Comparison of ENCODE assay signal across 29 cellular contexts in genomic region chr21:39529026-39529425, GRCh38.
A peak's percentile ranks its signal among the peaks of the same experiment; 100 is the strongest.
DNase-seq lines count a peak whose midpoint lies in the region; TF ChIP-seq lines count a peak whose summit lies in the region.
"Had no signal": no experiment of that assay in that cellular context is flagged by ENCODE, and none has a peak within 500 bp of the region (broad histone marks: within the 10 kb centered on the region; RNA-seq: fewer than 3 reads in every experiment).

No MANE protein-coding gene starts in this region.

- no peak overlapping the region for H3K4me2 ChIP-seq in neural progenitor cell

- H3K9me3 ChIP-seq in endodermal cell (ENCODE audit: control insufficient read depth, low read length) (no peaks in the 10 kb centered on the region), neural progenitor cell (ENCODE audit: low read depth) (no peaks in the 10 kb centered on the region)
- H3K9me3 ChIP-seq: ovary, transverse colon had no signal

- H3K4me1 Mint-ChIP-seq in endodermal cell (peaks cover 2% of the 10 kb centered on the region), neural progenitor cell (peaks cover 31% of the 10 kb centered on the region)
- H3K4me1 Mint-ChIP-seq: activated naive CD4-positive, alpha-beta T cell treated with anti-CD3 and anti-CD28 coated beads, Interleukin-2, amount 50 U/mL, for 24 hours; CD8-positive, alpha-beta memory T cell; memory B cell had no signal

- H3K36me3 Mint-ChIP-seq in endodermal cell (ENCODE audit: low read depth), result no peaks in the 10 kb centered on the region
- no peaks in the 10 kb centered on the region for H3K36me3 Mint-ChIP-seq in neural progenitor cell
- H3K36me3 Mint-ChIP-seq: activated naive CD4-positive, alpha-beta T cell treated with anti-CD3 and anti-CD28 coated beads, Interleukin-2, amount 50 U/mL, for 24 hours; CD8-positive, alpha-beta memory T cell; memory B cell; naive thymus-derived CD4-positive, alpha-beta T cell had no signal

- H3K27me3 Mint-ChIP-seq in endodermal cell (ENCODE audit: insufficient read depth) (peaks cover 2% of the 10 kb centered on the region), neural progenitor cell (ENCODE audit: insufficient read depth, low read depth) (peaks cover 5% of the 10 kb centered on the region)

- H3K9me3 Mint-ChIP-seq in endodermal cell (peaks cover 3% of the 10 kb centered on the region), neural progenitor cell (no peaks in the 10 kb centered on the region)
- H3K9me3 Mint-ChIP-seq: activated naive CD4-positive, alpha-beta T cell treated with anti-CD3 and anti-CD28 coated beads, Interleukin-2, amount 50 U/mL, for 24 hours; activated T-cell treated with anti-CD3 and anti-CD28 coated beads, Interleukin-2, amount 50 U/mL, for 4 hours; CD8-positive, alpha-beta memory T cell; IgD-negative memory B cell; memory B cell; naive thymus-derived CD4-positive, alpha-beta T cell had no signal

- no peaks in the 10 kb centered on the region for H3K79me2 ChIP-seq in neural progenitor cell (ENCODE audit: low read depth)

- H3F3A ChIP-seq in neural progenitor cell (ENCODE audit: low read depth), result peaks cover 8% of the 10 kb centered on the region

- H3K4me3 ChIP-seq in endodermal cell (ENCODE audit: low read length), result no peak overlapping the region
- H3K4me3 ChIP-seq in neural progenitor cell, result no peak overlapping the region
- H3K4me3 ChIP-seq: ovary, transverse colon had no signal

- H3K4me3 Mint-ChIP-seq in endodermal cell (no peak overlapping the region), neural progenitor cell (no peak overlapping the region)
- H3K4me3 Mint-ChIP-seq: activated naive CD4-positive, alpha-beta T cell treated with anti-CD3 and anti-CD28 coated beads, Interleukin-2, amount 50 U/mL, for 24 hours; activated T-cell treated with anti-CD3 and anti-CD28 coated beads, Interleukin-2, amount 50 U/mL, for 4 hours; IgD-negative memory B cell; memory B cell; naive thymus-derived CD4-positive, alpha-beta T cell had no signal

- WGBS in endodermal cell (ENCODE audit: insufficient coverage in 1 of 2, insufficient read length in 1 of 2), 2 experiments, result 76 to 86% methylated on average over 3 to 4 of the region's 4 CpGs

- H3K36me3 ChIP-seq in endodermal cell (ENCODE audit: control insufficient read depth, insufficient read depth, low read length) (no peaks in the 10 kb centered on the region), neural progenitor cell (no peaks in the 10 kb centered on the region)
- H3K36me3 ChIP-seq: ovary, transverse colon had no signal

- no peaks in the 10 kb centered on the region for H3K4me1 ChIP-seq in endodermal cell (ENCODE audit: control insufficient read depth, insufficient read depth, low read length)
- peaks cover 22% of the 10 kb centered on the region for H3K4me1 ChIP-seq in neural progenitor cell

- no peak for TF ChIP-seq CTCF in endodermal cell (conservative IDR thresholded peaks at IDR 0.05)
- no peak for TF ChIP-seq CTCF in neural progenitor cell (IDR thresholded peaks at IDR 0.05)

- H4K20me1 ChIP-seq in neural progenitor cell (ENCODE audit: low read depth), result no peaks in the 10 kb centered on the region

- no peak overlapping the region for H2AFZ ChIP-seq in neural progenitor cell (replicated peaks)

- DNase-seq in DMS53 (lab: John Stamatoyannopoulos, UW), result peak; percentile 4
- no peak for DNase-seq in DMS53 treated with DMSO at 0.1 percent for 48 hours (lab: John Stamatoyannopoulos, UW; ENCODE audit: unreplicated experiment)
- peak; percentile 64 for DNase-seq in endodermal cell
- peak; percentile 50 for DNase-seq in neural progenitor cell (ENCODE audit: low spot score)
- no peak for DNase-seq in NCI-H526 (lab: John Stamatoyannopoulos, UW)
- DNase-seq in COLO829 (ENCODE audit: low spot score), result no peak
- no peak for DNase-seq in NCI-H187 (lab: John Stamatoyannopoulos, UW)
- DNase-seq: activated CD4-positive, alpha-beta T cell treated with anti-CD3 and anti-CD28 coated beads for 1 hour; activated CD8-positive, alpha-beta memory T cell treated with anti-CD3 and anti-CD28 coated beads for 24 hours; activated T-cell treated with anti-CD3 and anti-CD28 coated beads, Interleukin-2, amount 50 U/mL, for 4 hours; AML-193; CD8-positive, alpha-beta memory T cell; foreskin melanocyte; MM.1S; naive thymus-derived CD4-positive, alpha-beta T cell; NCI-H1436 treated with DMSO at 0.1 percent for 48 hours; NCI-H2171; NCI-H526 treated with DMSO at 0.1 percent for 48 hours; ovary; right cardiac atrium; stimulated activated CD4-positive, alpha-beta T cell treated with anti-CD3 and anti-CD28 coated beads, Interleukin-15, amount 100 ng/mL, for 24 hours; T-helper 9 cell; transverse colon had no signal

- H3K27ac Mint-ChIP-seq in endodermal cell (no peak overlapping the region), neural progenitor cell (no peak overlapping the region)
- H3K27ac Mint-ChIP-seq: activated naive CD4-positive, alpha-beta T cell treated with anti-CD3 and anti-CD28 coated beads, Interleukin-2, amount 50 U/mL, for 24 hours; IgD-negative memory B cell; memory B cell; naive thymus-derived CD4-positive, alpha-beta T cell had no signal

- H3K27ac ChIP-seq in endodermal cell (ENCODE audit: low read depth, low read length) (no peak overlapping the region), neural progenitor cell (no peak overlapping the region)
- H3K27ac ChIP-seq: 22Rv1, HL-60, ovary had no signal

- no peaks in the 10 kb centered on the region for H3K27me3 ChIP-seq in endodermal cell (ENCODE audit: control insufficient read depth, insufficient read depth, low read length, poor library complexity, severe bottlenecking)
- H3K27me3 ChIP-seq in neural progenitor cell, result no peaks in the 10 kb centered on the region
- H3K27me3 ChIP-seq: ovary, transverse colon had no signal

- H3K9ac ChIP-seq in endodermal cell (ENCODE audit: extremely low read depth, low read length, poor library complexity, severe bottlenecking), result no peak overlapping the region
- H3K9ac ChIP-seq in neural progenitor cell, result no peak overlapping the region

TF ChIP-seq in PFSK-1, 5 proteins besides CTCF, POLR2A, EP300 and RAD21:
- TF ChIP-seq, protein P1, sequence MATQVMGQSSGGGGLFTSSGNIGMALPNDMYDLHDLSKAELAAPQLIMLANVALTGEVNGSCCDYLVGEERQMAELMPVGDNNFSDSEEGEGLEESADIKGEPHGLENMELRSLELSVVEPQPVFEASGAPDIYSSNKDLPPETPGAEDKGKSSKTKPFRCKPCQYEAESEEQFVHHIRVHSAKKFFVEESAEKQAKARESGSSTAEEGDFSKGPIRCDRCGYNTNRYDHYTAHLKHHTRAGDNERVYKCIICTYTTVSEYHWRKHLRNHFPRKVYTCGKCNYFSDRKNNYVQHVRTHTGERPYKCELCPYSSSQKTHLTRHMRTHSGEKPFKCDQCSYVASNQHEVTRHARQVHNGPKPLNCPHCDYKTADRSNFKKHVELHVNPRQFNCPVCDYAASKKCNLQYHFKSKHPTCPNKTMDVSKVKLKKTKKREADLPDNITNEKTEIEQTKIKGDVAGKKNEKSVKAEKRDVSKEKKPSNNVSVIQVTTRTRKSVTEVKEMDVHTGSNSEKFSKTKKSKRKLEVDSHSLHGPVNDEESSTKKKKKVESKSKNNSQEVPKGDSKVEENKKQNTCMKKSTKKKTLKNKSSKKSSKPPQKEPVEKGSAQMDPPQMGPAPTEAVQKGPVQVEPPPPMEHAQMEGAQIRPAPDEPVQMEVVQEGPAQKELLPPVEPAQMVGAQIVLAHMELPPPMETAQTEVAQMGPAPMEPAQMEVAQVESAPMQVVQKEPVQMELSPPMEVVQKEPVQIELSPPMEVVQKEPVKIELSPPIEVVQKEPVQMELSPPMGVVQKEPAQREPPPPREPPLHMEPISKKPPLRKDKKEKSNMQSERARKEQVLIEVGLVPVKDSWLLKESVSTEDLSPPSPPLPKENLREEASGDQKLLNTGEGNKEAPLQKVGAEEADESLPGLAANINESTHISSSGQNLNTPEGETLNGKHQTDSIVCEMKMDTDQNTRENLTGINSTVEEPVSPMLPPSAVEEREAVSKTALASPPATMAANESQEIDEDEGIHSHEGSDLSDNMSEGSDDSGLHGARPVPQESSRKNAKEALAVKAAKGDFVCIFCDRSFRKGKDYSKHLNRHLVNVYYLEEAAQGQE (IDR thresholded peaks at IDR 0.05; ENCODE audit: insufficient read depth in 1 of 2, low read depth in 2 of 2, low read length in 2 of 2), result peak; percentile 75 to 88
- TF ChIP-seq POLR2AphosphoS5 (IDR thresholded peaks at IDR 0.05; ENCODE audit: low read depth, low read length), result no peak
TF ChIP-seq in PFSK-1: peak in this region for 1.

Comparison
In these comparisons a context has a peak if more than half of its experiments do, and no peak if none do; other contexts are left out.
1. DNase-seq: peak in DMS53 (single experiment), endodermal cell (single experiment) and neural progenitor cell (single experiment); none in DMS53 treated with DMSO at 0.1 percent for 48 hours (single experiment), NCI-H526 (0 of 2), COLO829 (single experiment) and NCI-H187 (0 of 2).